Comparison of ENCODE assay signal across 25 cellular contexts in the genomic region with DNA sequence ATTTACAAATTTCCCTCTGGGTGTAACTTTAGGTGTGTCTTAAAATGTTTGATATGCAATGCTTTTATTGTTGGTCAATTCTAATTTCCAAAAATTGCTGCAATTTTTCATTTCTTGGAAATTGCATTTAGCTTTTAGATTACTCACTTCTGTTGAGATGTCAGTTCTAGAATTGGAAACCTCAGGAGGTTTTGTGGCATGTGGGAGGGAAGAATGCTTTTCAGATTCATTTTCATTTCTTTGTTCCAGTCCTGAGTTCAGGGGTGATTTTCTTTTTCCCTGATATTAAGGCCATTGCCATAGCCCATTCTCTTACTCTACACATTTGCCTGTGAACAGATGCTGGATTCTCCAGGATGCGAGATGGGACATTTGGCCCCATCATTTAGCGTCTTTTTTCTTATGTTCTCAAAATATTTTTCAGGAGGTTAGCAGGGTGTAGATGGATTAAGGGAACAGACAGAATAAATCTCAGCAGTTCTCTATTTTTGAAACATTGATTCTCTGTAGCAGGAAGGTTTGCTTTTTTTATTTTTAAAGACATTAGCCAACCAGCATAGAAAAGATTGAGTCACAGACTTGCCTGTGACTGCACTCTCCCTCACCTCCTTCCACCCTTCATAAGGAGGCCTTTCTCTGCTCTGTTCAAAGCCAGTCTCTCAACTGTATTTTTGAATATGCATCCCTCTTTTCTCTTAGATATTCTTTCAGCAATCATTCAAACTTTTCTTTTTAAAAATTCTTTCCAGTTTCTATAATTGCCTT.
DNase-seq lines count a peak whose midpoint lies in the region; ATAC-seq and TF ChIP-seq lines count a peak whose summit lies in the region.
"Had no signal": no experiment of that assay in that cellular context is flagged by ENCODE, and none has a peak within 500 bp of the region (broad histone marks: within the 10 kb centered on the region; RNA-seq: fewer than 3 reads in every experiment).

No MANE protein-coding gene starts in this region.

- ATAC-seq in GM18502 (IDR thresholded peaks at IDR 0.05; ENCODE audit: poor library complexity, unreplicated experiment) (peak; percentile 59), HG02884 (IDR thresholded peaks at IDR 0.05; ENCODE audit: unreplicated experiment) (peak; percentile 27)
- ATAC-seq: mucosa of descending colon; stimulated activated memory B cell treated with anti-CD40 and anti-IgM and Interleukin-4, amounts not matched to agents 10 μg/mL and 1 μg/mL and 100 μg/mL, for 72 hours had no signal

- H3K4me3 ChIP-seq in esophagus squamous epithelium (no peak overlapping the region), smooth muscle cell (no peak overlapping the region)
- H3K4me3 ChIP-seq: dorsolateral prefrontal cortex, mucosa of descending colon, prostate gland, testis had no signal

- H3F3A ChIP-seq in smooth muscle cell (ENCODE audit: low read depth): no peaks in the 10 kb centered on the region

- H2AFZ ChIP-seq in smooth muscle cell (ENCODE audit: low read depth): no peak overlapping the region

- intact Hi-C loops in esophagus squamous epithelium (cut with DNase I): no loop called here

- no peaks in the 10 kb centered on the region for H3K36me3 Mint-ChIP-seq in activated naive CD8-positive, alpha-beta T cell treated with anti-CD3 and anti-CD28 coated beads for 36 hours
- H3K36me3 Mint-ChIP-seq: CD4-positive, alpha-beta memory T cell; stimulated activated memory B cell treated with anti-CD40 and anti-IgM and Interleukin-4, amounts not matched to agents 10 μg/mL and 1 μg/mL and 100 μg/mL, for 72 hours had no signal

- no peak for TF ChIP-seq POLR2A in esophagus squamous epithelium (IDR thresholded peaks at IDR 0.05)

- no peaks in the 10 kb centered on the region for H4K20me1 ChIP-seq in smooth muscle cell (ENCODE audit: low read depth)

- H3K9ac ChIP-seq in smooth muscle cell (ENCODE audit: low read depth): no peak overlapping the region

- H3K27me3 Mint-ChIP-seq in activated naive CD8-positive, alpha-beta T cell treated with anti-CD3 and anti-CD28 coated beads for 36 hours: peaks cover 47% of the 10 kb centered on the region

- H3K4me1 Mint-ChIP-seq in activated naive CD8-positive, alpha-beta T cell treated with anti-CD3 and anti-CD28 coated beads for 36 hours: peaks cover 19% of the 10 kb centered on the region
- H3K4me1 Mint-ChIP-seq: CD4-positive, alpha-beta memory T cell; central memory CD8-positive, alpha-beta T cell; stimulated activated memory B cell treated with anti-CD40 and anti-IgM and Interleukin-4, amounts not matched to agents 10 μg/mL and 1 μg/mL and 100 μg/mL, for 72 hours had no signal

- H3K27ac ChIP-seq in esophagus squamous epithelium (no peak overlapping the region), smooth muscle cell (ENCODE audit: low read depth) (no peak overlapping the region)
- H3K27ac ChIP-seq: prostate gland, testis had no signal

- in situ Hi-C loops in KBM-7 (cut with MboI; ENCODE audit: low pct_unique_long_range_greater_than_20kb, low sequenced_read_pairs): no loop called here

- peak overlapping the region; percentile 19 for H3K27ac Mint-ChIP-seq in activated naive CD8-positive, alpha-beta T cell treated with anti-CD3 and anti-CD28 coated beads for 36 hours
- H3K27ac Mint-ChIP-seq: CD4-positive, alpha-beta memory T cell; HFFc6; stimulated activated memory B cell treated with anti-CD40 and anti-IgM and Interleukin-4, amounts not matched to agents 10 μg/mL and 1 μg/mL and 100 μg/mL, for 72 hours had no signal

- H3K4me3 Mint-ChIP-seq in activated naive CD8-positive, alpha-beta T cell treated with anti-CD3 and anti-CD28 coated beads for 36 hours: no peak overlapping the region
- H3K4me3 Mint-ChIP-seq: CD4-positive, alpha-beta memory T cell; central memory CD8-positive, alpha-beta T cell; HFFc6; neural crest cell; stimulated activated memory B cell treated with anti-CD40 and anti-IgM and Interleukin-4, amounts not matched to agents 10 μg/mL and 1 μg/mL and 100 μg/mL, for 72 hours had no signal

- H3K79me2 ChIP-seq in smooth muscle cell (ENCODE audit: low read depth): no peaks in the 10 kb centered on the region

- H3K27me3 ChIP-seq in esophagus squamous epithelium (no peaks in the 10 kb centered on the region), smooth muscle cell (ENCODE audit: low read depth) (no peaks in the 10 kb centered on the region)
- H3K27me3 ChIP-seq: dorsolateral prefrontal cortex, testis had no signal

- H3K4me1 ChIP-seq in esophagus squamous epithelium (no peaks in the 10 kb centered on the region), smooth muscle cell (ENCODE audit: low read depth) (no peaks in the 10 kb centered on the region)
- H3K4me1 ChIP-seq: prostate gland, testis had no signal

- 86 to 96% methylated on average over 2 of the region's 2 CpGs for whole genome bisulfite sequencing in esophagus squamous epithelium, 2 donors
- 95% methylated on average over 2 of the region's 2 CpGs for WGBS in smooth muscle cell (ENCODE audit: low lambda C conversion rate)

- DNase-seq in activated naive CD8-positive, alpha-beta T cell treated with anti-CD3 and anti-CD28 coated beads for 36 hours: no peak
- DNase-seq in myocyte (ENCODE audit: low read depth) (peak; percentile 47), KBM-7 (no peak), esophagus squamous epithelium (lab: John Stamatoyannopoulos, UW) (no peak), smooth muscle cell (lab: John Stamatoyannopoulos, UW; ENCODE audit: unreplicated experiment) (no peak)
- DNase-seq: activated CD4-positive, alpha-beta T cell treated with anti-CD3 and anti-CD28 coated beads for 4 hours; activated CD8-positive, alpha-beta memory T cell treated with anti-CD3 and anti-CD28 coated beads, Interleukin-2, amount 50 U/mL, for 4 hours; activated gamma-delta T cell treated with Interleukin-2 at 50 U/mL for 16 hours; CD4-positive, alpha-beta memory T cell; DMS 273 treated with DMSO at 0.1 percent for 48 hours; dorsolateral prefrontal cortex; HFFc6; hypothalamus; mucosa of descending colon; NCI-H1105; NCI-H2081 treated with DMSO at 0.1 percent for 48 hours; SHP77 treated with DMSO at 0.1 percent for 48 hours; stimulated activated CD4-positive, alpha-beta T cell treated with anti-CD3 and anti-CD28 coated beads, Interleukin-2, amount 100 ng/mL, for 24 hours; testis had no signal

- TF ChIP-seq CTCF in esophagus squamous epithelium (IDR thresholded peaks at IDR 0.05) (no peak), smooth muscle cell (IDR thresholded peaks at IDR 0.05; ENCODE audit: borderline replicate concordance, insufficient read depth, poor library complexity, severe bottlenecking) (no peak)

- H3K4me2 ChIP-seq in smooth muscle cell: no peak overlapping the region

- no peaks in the 10 kb centered on the region for H3K9me3 Mint-ChIP-seq in activated naive CD8-positive, alpha-beta T cell treated with anti-CD3 and anti-CD28 coated beads for 36 hours
- H3K9me3 Mint-ChIP-seq: central memory CD8-positive, alpha-beta T cell; HFFc6; neural crest cell; stimulated activated memory B cell treated with anti-CD40 and anti-IgM and Interleukin-4, amounts not matched to agents 10 μg/mL and 1 μg/mL and 100 μg/mL, for 72 hours had no signal

- no peaks in the 10 kb centered on the region for H3K36me3 ChIP-seq in esophagus squamous epithelium
- H3K36me3 ChIP-seq in smooth muscle cell (ENCODE audit: low read depth): no peaks in the 10 kb centered on the region
- H3K36me3 ChIP-seq: prostate gland had no signal

- H3K9me3 ChIP-seq in esophagus squamous epithelium: no peaks in the 10 kb centered on the region
- H3K9me3 ChIP-seq in smooth muscle cell (replicated peaks; ENCODE audit: low read depth): no peaks in the 10 kb centered on the region
- H3K9me3 ChIP-seq: mucosa of descending colon, prostate gland, testis had no signal
